In the genomic region with DNA sequence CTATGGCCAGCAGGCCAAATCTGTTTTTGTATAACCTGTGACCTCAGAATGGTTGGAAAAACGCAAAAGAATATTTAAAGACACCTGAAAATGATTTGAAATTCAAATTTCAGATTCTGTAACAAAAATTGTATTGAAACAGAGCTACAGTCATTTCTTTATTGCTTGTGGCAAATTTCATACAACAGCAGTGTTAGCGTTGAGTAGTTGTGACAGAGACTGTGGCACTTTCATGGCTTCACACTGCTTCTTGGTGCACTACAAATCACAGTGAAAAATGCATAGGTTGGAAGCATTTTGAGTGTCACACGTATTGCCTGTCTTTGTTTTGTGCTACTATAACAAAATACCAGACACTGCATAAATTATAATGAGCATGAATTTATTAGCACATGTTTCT, we compare ENCODE assay signal across 22 cellular contexts.
"Had no signal": no experiment of that assay in that cellular context is flagged by ENCODE, and none has a peak within 500 bp of the region (broad histone marks: within the 10 kb centered on the region; RNA-seq: fewer than 3 reads in every experiment).

No MANE protein-coding gene starts in this region.

- H3K4me3 ChIP-seq: breast epithelium, esophagus squamous epithelium, gastrocnemius medialis, left lung, lung had no signal

- H3K9me3 ChIP-seq: breast epithelium, esophagus squamous epithelium, gastrocnemius medialis, left lung had no signal

- H3K9ac ChIP-seq: parathyroid adenoma had no signal

- ATAC-seq: activated CD4-positive, alpha-beta T cell treated with anti-CD3 and anti-CD28 coated beads for 36 hours; activated T-cell treated with anti-CD3 and anti-CD28 coated beads, Interleukin-2, amount 50 U/mL, for 72 hours; gastrocnemius medialis; left lung; right cardiac atrium; stimulated activated naive CD8-positive, alpha-beta T cell treated with anti-CD3 and anti-CD28 coated beads, Interleukin-15, Interleukin-2, amounts not matched to agents 100 U/mL and 50 U/mL, for 24 hours; WTC11 had no signal

- H3K4me1 ChIP-seq: breast epithelium, esophagus squamous epithelium, gastrocnemius medialis, left lung, parathyroid adenoma had no signal

- H3K36me3 ChIP-seq: breast epithelium, esophagus squamous epithelium, gastrocnemius medialis, left lung had no signal

- H3K27ac ChIP-seq: breast epithelium, esophagus squamous epithelium, gastrocnemius medialis, left lung, parathyroid adenoma had no signal

- H3K79me2 ChIP-seq: parathyroid adenoma had no signal

- H3K27me3 ChIP-seq: breast epithelium, gastrocnemius medialis, left lung had no signal

- H2AFZ ChIP-seq: parathyroid adenoma had no signal

- DNase-seq: activated CD4-positive, alpha-beta T cell treated with anti-CD3 and anti-CD28 coated beads for 36 hours; activated CD4-positive, alpha-beta T cell treated with anti-CD3 and anti-CD28 coated beads, Interleukin-2, amount 50 U/mL, for 48 hours; activated CD8-positive, alpha-beta memory T cell treated with anti-CD3 and anti-CD28 coated beads, Interleukin-2, amount 50 U/mL, for 48 hours; activated effector memory CD4-positive, alpha-beta T cell treated with Interleukin-2 at 50 U/mL for 16 hours; activated naive CD4-positive, alpha-beta T cell treated with anti-CD3 and anti-CD28 coated beads for 36 hours; activated naive CD8-positive, alpha-beta T cell treated with anti-CD3 and anti-CD28 coated beads, Interleukin-2, amount 10 ng/mL, durations not matched to agents 7 days and 5 days; activated T-cell treated with anti-CD3 and anti-CD28 coated beads, Interleukin-2, amount 50 U/mL, for 72 hours; amniotic stem cell; esophagus squamous epithelium; gastrocnemius medialis; hippocampal formation; kidney glomerular epithelial cell; left lung; naive B cell; nucleus accumbens; right cardiac atrium; stimulated activated CD4-positive, alpha-beta T cell treated with anti-CD3 and anti-CD28 coated beads, Interleukin-4, amount 100 ng/mL, for 4 hours; stimulated activated naive CD8-positive, alpha-beta T cell treated with anti-CD3 and anti-CD28 coated beads, Interleukin-15, Interleukin-2, amounts not matched to agents 100 U/mL and 50 U/mL, for 24 hours had no signal
